Comparison of ENCODE assay signal across 9 cellular contexts in genomic region chr6:135853227-135853626, GRCh38. TPM values are rescaled to one million over a fixed set of nuclear protein-coding genes. Genes with fewer than 3 reads are reported as not detected.
DNase-seq lines count a peak whose midpoint lies in the region; ATAC-seq and TF ChIP-seq lines count a peak whose summit lies in the region.
"Had no signal": no experiment of that assay in that cellular context is flagged by ENCODE, and none has a peak within 500 bp of the region (broad histone marks: within the 10 kb centered on the region; RNA-seq: fewer than 3 reads in every experiment).

No MANE protein-coding gene starts in this region.

- in situ Hi-C loops in GM23248 (cut with MboI) (no loop called here), gastrocnemius medialis (cut with MboI; ENCODE audit: low sequenced_read_pairs in 4 of 4) (no loop called here)

- peak overlapping the region; percentile 96 for H3K4me2 ChIP-seq in GM23248 (ENCODE audit: unreplicated experiment)

- H3K9me2 ChIP-seq in GM23248 (ENCODE audit: insufficient read depth) = no peaks in the 10 kb centered on the region

- no peaks in the 10 kb centered on the region for H3K27me3 Mint-ChIP-seq in activated CD8-positive, alpha-beta T cell treated with anti-CD3 and anti-CD28 coated beads for 36 hours
- H3K27me3 Mint-ChIP-seq in activated CD8-positive, alpha-beta memory T cell treated with anti-CD3 and anti-CD28 coated beads, Interleukin-2, amount 10 ng/mL, durations not matched to agents 7 days and 5 days = peaks cover 3% of the 10 kb centered on the region
- H3K27me3 Mint-ChIP-seq in CD14-positive monocyte (ENCODE audit: low read depth in 3 of 3) = peaks cover 0 to 3% (median 0%) of the 10 kb centered on the region in 3 donors

- peak overlapping the region; percentile 80 for H3K4me3 ChIP-seq in GM23248
- H3K4me3 ChIP-seq in gastroesophageal sphincter = peak overlapping the region; percentile 12 to 38
- peak overlapping the region; percentile 45 to 59 (median 53) for H3K4me3 ChIP-seq in gastrocnemius medialis

- H3K4me3 Mint-ChIP-seq in activated CD8-positive, alpha-beta T cell treated with anti-CD3 and anti-CD28 coated beads for 36 hours = peak overlapping the region; percentile 34
- H3K4me3 Mint-ChIP-seq in activated CD8-positive, alpha-beta memory T cell treated with anti-CD3 and anti-CD28 coated beads, Interleukin-2, amount 10 ng/mL, durations not matched to agents 7 days and 5 days = no peak overlapping the region
- H3K4me3 Mint-ChIP-seq in CD14-positive monocyte = no peak overlapping the region

- H4K20me1 ChIP-seq in GM23248 (ENCODE audit: insufficient read depth) = no peaks in the 10 kb centered on the region

- intact Hi-C loops in activated CD8-positive, alpha-beta T cell treated with anti-CD3 and anti-CD28 coated beads for 36 hours (cut with micrococcal nuclease) = no loop called here
- intact Hi-C loops in gastrocnemius medialis (cut with DNase I; ENCODE audit: low total_unique reads) (loop anchor here (2.0 kb wide), 1 partner anchor 70 kb away; no protein-coding TSS in a partner anchor), CD14-positive monocyte (cut with micrococcal nuclease) (no loop called here)

- H3K27ac ChIP-seq in GM23248 = no peak overlapping the region
- no peak overlapping the region for H3K27ac ChIP-seq in gastroesophageal sphincter
- peak overlapping the region; percentile 65 to 87 (median 74) for H3K27ac ChIP-seq in gastrocnemius medialis

- H3K27ac Mint-ChIP-seq in activated CD8-positive, alpha-beta T cell treated with anti-CD3 and anti-CD28 coated beads for 36 hours = no peak overlapping the region
- H3K27ac Mint-ChIP-seq in activated CD8-positive, alpha-beta memory T cell treated with anti-CD3 and anti-CD28 coated beads, Interleukin-2, amount 10 ng/mL, durations not matched to agents 7 days and 5 days = no peak overlapping the region
- H3K27ac Mint-ChIP-seq in CD14-positive monocyte = peak overlapping the region in 1 of 7 donors; percentile 16

- no peak for ATAC-seq in activated CD8-positive, alpha-beta T cell treated with anti-CD3 and anti-CD28 coated beads for 36 hours
- ATAC-seq in gastroesophageal sphincter (no peak), gastrocnemius medialis (peak in 1 of 2 donors; percentile 33)
- no peak for ATAC-seq in activated CD8-positive, alpha-beta memory T cell treated with anti-CD3 and anti-CD28 coated beads, Interleukin-2, amount 10 ng/mL, durations not matched to agents 7 days and 5 days

- no peak for TF ChIP-seq CTCF in activated CD8-positive, alpha-beta T cell treated with anti-CD3 and anti-CD28 coated beads for 36 hours (IDR thresholded peaks at IDR 0.05)
- peak in 1 of 4 experiments; percentile 21 for TF ChIP-seq CTCF in gastroesophageal sphincter (IDR thresholded peaks at IDR 0.05)
- no peak for TF ChIP-seq CTCF in gastrocnemius medialis (IDR thresholded peaks at IDR 0.05 in 4 of 5, conservative IDR thresholded peaks at IDR 0.05 in 1 of 5)
- TF ChIP-seq CTCF in CD14-positive monocyte (IDR thresholded peaks at IDR 0.05) = no peak

- no peaks in the 10 kb centered on the region for H3K9me3 Mint-ChIP-seq in activated CD8-positive, alpha-beta T cell treated with anti-CD3 and anti-CD28 coated beads for 36 hours
- no peaks in the 10 kb centered on the region for H3K9me3 Mint-ChIP-seq in activated CD8-positive, alpha-beta memory T cell treated with anti-CD3 and anti-CD28 coated beads, Interleukin-2, amount 10 ng/mL, durations not matched to agents 7 days and 5 days (ENCODE audit: low read depth)
- H3K9me3 Mint-ChIP-seq in CD14-positive monocyte = no peaks in the 10 kb centered on the region

- peaks cover 14% of the 10 kb centered on the region for H3F3A ChIP-seq in GM23248 (ENCODE audit: insufficient read depth)

- 49 to 52% methylated on average over 5 of the region's 5 CpGs for WGBS in GM23248 (ENCODE audit: low coverage in 1 of 2, low lambda C conversion rate in 2 of 2, missing lambda C conversion rate in 2 of 2), 2 experiments
- 34 to 58% methylated on average over 5 of the region's 5 CpGs for WGBS in gastroesophageal sphincter (ENCODE audit: low coverage in 1 of 2), 2 donors

- no peaks in the 10 kb centered on the region for H3K27me3 ChIP-seq in GM23248 (replicated peaks; ENCODE audit: insufficient read depth)
- H3K27me3 ChIP-seq in gastroesophageal sphincter = no peaks in the 10 kb centered on the region
- H3K27me3 ChIP-seq in gastrocnemius medialis = no peaks in the 10 kb centered on the region

- H3K4me1 ChIP-seq in GM23248 (ENCODE audit: insufficient read depth) (peaks cover 28% of the 10 kb centered on the region), gastroesophageal sphincter (peaks cover 0 to 38% (median 3%) of the 10 kb centered on the region in 3 donors), gastrocnemius medialis (peaks cover 14 to 31% of the 10 kb centered on the region in 2 donors)

- no peaks in the 10 kb centered on the region for H3K36me3 Mint-ChIP-seq in activated CD8-positive, alpha-beta T cell treated with anti-CD3 and anti-CD28 coated beads for 36 hours (ENCODE audit: low read depth)
- no peaks in the 10 kb centered on the region for H3K36me3 Mint-ChIP-seq in activated CD8-positive, alpha-beta memory T cell treated with anti-CD3 and anti-CD28 coated beads, Interleukin-2, amount 10 ng/mL, durations not matched to agents 7 days and 5 days
- H3K36me3 Mint-ChIP-seq in CD14-positive monocyte = no peaks in the 10 kb centered on the region

- DNase-seq in GM23248 = peak; percentile 34
- DNase-seq in activated CD8-positive, alpha-beta T cell treated with anti-CD3 and anti-CD28 coated beads for 36 hours = no peak
- DNase-seq in gastrocnemius medialis = no peak
- DNase-seq in stimulated activated CD8-positive, alpha-beta memory T cell treated with anti-CD3 and anti-CD28 coated beads, Interleukin-4, amount 100 ng/mL, for 48 hours = no peak
- DNase-seq in activated CD8-positive, alpha-beta memory T cell treated with anti-CD3 and anti-CD28 coated beads, Interleukin-2, amount 10 ng/mL, durations not matched to agents 7 days and 5 days = no peak
- no peak for DNase-seq in CD14-positive monocyte (ENCODE audit: low spot score)
- no peak for DNase-seq in COR-L47 (lab: John Stamatoyannopoulos, UW)
- DNase-seq: NCI-H1930 had no signal

- H3K4me1 Mint-ChIP-seq in activated CD8-positive, alpha-beta T cell treated with anti-CD3 and anti-CD28 coated beads for 36 hours (ENCODE audit: low read depth) = peaks cover 24% of the 10 kb centered on the region
- H3K4me1 Mint-ChIP-seq in activated CD8-positive, alpha-beta memory T cell treated with anti-CD3 and anti-CD28 coated beads, Interleukin-2, amount 10 ng/mL, durations not matched to agents 7 days and 5 days = peaks cover 7% of the 10 kb centered on the region
- peaks cover 23% of the 10 kb centered on the region for H3K4me1 Mint-ChIP-seq in CD14-positive monocyte

- peaks cover 39% of the 10 kb centered on the region for H3K79me2 ChIP-seq in GM23248 (ENCODE audit: insufficient read depth)

- POLR2A ChIA-PET in activated CD8-positive, alpha-beta T cell treated with anti-CD3 and anti-CD28 coated beads for 36 hours (lab: Charles Lee) = interaction anchor here (0.6 kb wide), 1 partner anchor 55 kb away, joined by 3 read pairs; no protein-coding TSS in a partner anchor

- peak overlapping the region; percentile 94 for H3K9ac ChIP-seq in GM23248

- CTCF ChIA-PET in activated CD8-positive, alpha-beta T cell treated with anti-CD3 and anti-CD28 coated beads for 36 hours (lab: Charles Lee) = interaction anchor here (0.7 to 1.5 kb wide), 4 partner anchors 12 to 317 kb away, joined by 3 to 5 read pairs (median 4); no protein-coding TSS in a partner anchor
- CTCF ChIA-PET in activated CD8-positive, alpha-beta memory T cell treated with anti-CD3 and anti-CD28 coated beads, Interleukin-2, amount 10 ng/mL, durations not matched to agents 7 days and 5 days (lab: Charles Lee) = interaction anchor here (1.1 to 1.6 kb wide), 2 partner anchors 9 to 56 kb away, joined by 3 to 4 read pairs; no protein-coding TSS in a partner anchor

- TF ChIP-seq POLR2A in gastroesophageal sphincter (IDR thresholded peaks at IDR 0.05) (no peak), gastrocnemius medialis (IDR thresholded peaks at IDR 0.05) (no peak)

- TF ChIP-seq EP300 in gastroesophageal sphincter (IDR thresholded peaks at IDR 0.05) = no peak

- H2AFZ ChIP-seq in GM23248 = 0 out of 2 replicates have a peak overlapping the region, but pooled peaks have one; percentile 50

- H3K9me3 ChIP-seq in GM23248 (ENCODE audit: low read depth) (no peaks in the 10 kb centered on the region), gastroesophageal sphincter (no peaks in the 10 kb centered on the region), gastrocnemius medialis (no peaks in the 10 kb centered on the region)

- H3K36me3 ChIP-seq in GM23248 (ENCODE audit: low read depth) (no peaks in the 10 kb centered on the region), gastroesophageal sphincter (no peaks in the 10 kb centered on the region), gastrocnemius medialis (no peaks in the 10 kb centered on the region)

RNA-seq across cellular contexts. Expression of gene PDE7B, which starts 1.7 kb away (rescaled TPM):
- 5.7 and 6.8 TPM in 2 replicates for total RNA-seq in GM23248 (2014; rRNA removed; shearing (Covaris generic))
- polyA plus RNA-seq in GM23248 (2016; fragmentation: Nextera tagmentation; extraction: Ambion mirVana) = 2.7 and 3.1 TPM in 2 replicates
- under 1 TPM; 0.58 to 0.68 TPM for total RNA-seq in activated CD8-positive, alpha-beta T cell treated with anti-CD3 and anti-CD28 coated beads for 36 hours
- total RNA-seq in gastroesophageal sphincter = 10 to 100 TPM in 1 of 4 donors, 1 to 10 TPM in 3; 2.9 to 23.6 (median 5.2) TPM
- 1 to 10 TPM; 2.2 to 3.6 (median 2.7) TPM for total RNA-seq in gastrocnemius medialis
- 1 to 10 TPM in 1 of 2 experiments, under 1 TPM in 1; 0.38 to 3.5 TPM for total RNA-seq in activated CD8-positive, alpha-beta memory T cell treated with anti-CD3 and anti-CD28 coated beads, Interleukin-2, amount 10 ng/mL, durations not matched to agents 7 days and 5 days
- under 1 TPM; 0.37 to 0.89 TPM for polyA plus RNA-seq in CD14-positive monocyte

Comparison
In these comparisons a context has a peak if more than half of its experiments do, and no peak if none do; other contexts are left out.
1. H3K27ac ChIP-seq: peak in gastrocnemius medialis (4 of 4); none in GM23248 (single experiment) and gastroesophageal sphincter (0 of 4).
2. H3K4me3 ChIP-seq: peak in every context shown above with its lines; median percentile 80 in GM23248; 53 in gastrocnemius medialis; 25 in gastroesophageal sphincter.